16 cellular contexts compared by ENCODE assay signal in the genomic region with DNA sequence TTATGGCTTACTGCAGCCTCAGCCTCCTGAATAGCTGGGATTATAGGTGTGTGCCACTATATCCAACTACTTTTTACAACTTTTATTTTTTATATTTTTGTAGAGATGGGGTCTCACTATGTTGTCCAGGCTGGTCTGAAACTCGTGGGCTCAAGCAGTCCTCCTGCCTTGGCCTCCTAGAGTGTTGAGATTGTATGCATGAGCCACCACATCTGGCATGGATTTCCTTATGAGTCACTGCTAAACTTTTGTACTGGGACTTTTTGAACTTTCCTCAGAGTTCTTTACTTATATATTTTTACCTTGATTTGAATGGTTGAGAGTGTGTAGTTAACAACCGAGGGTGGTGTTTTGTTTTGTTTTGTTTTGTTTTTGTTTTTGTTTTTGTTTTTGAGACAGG. TPM values are rescaled to one million over a fixed set of nuclear protein-coding genes. Genes with fewer than 3 reads are reported as not detected.
DNase-seq lines count a peak whose midpoint lies in the region; ATAC-seq, FAIRE-seq and TF ChIP-seq lines count a peak whose summit lies in the region.
"Had no signal": no experiment of that assay in that cellular context is flagged by ENCODE, and none has a peak within 500 bp of the region (broad histone marks: within the 10 kb centered on the region; RNA-seq: fewer than 3 reads in every experiment).

No MANE protein-coding gene starts in this region.

- H3K4me1 Mint-ChIP-seq in activated CD4-positive, alpha-beta T cell treated with anti-CD3 and anti-CD28 coated beads, Interleukin-2, amount 10 ng/mL, durations not matched to agents 7 days and 5 days = peaks cover 18% of the 10 kb centered on the region
- H3K4me1 Mint-ChIP-seq: WTC11 had no signal

- H3K4me3 Mint-ChIP-seq in activated CD4-positive, alpha-beta T cell treated with anti-CD3 and anti-CD28 coated beads, Interleukin-2, amount 10 ng/mL, durations not matched to agents 7 days and 5 days = no peak overlapping the region
- H3K4me3 Mint-ChIP-seq: WTC11 had no signal

- H3K27me3 Mint-ChIP-seq in activated CD4-positive, alpha-beta T cell treated with anti-CD3 and anti-CD28 coated beads, Interleukin-2, amount 10 ng/mL, durations not matched to agents 7 days and 5 days = no peaks in the 10 kb centered on the region

- CTCF ChIA-PET in activated CD4-positive, alpha-beta T cell treated with anti-CD3 and anti-CD28 coated beads, Interleukin-2, amount 10 ng/mL, durations not matched to agents 7 days and 5 days (lab: Charles Lee) = interaction anchor here (0.8 kb wide), 1 partner anchor 31 kb away, joined by 3 read pairs; no protein-coding TSS in a partner anchor

- no peak for FAIRE-seq in GM12891 (lab: Jason Lieb, UNC)

- ATAC-seq in GM19467 (IDR thresholded peaks at IDR 0.05; ENCODE audit: unreplicated experiment) = no peak
- ATAC-seq: activated naive CD4-positive, alpha-beta T cell treated with anti-CD3 and anti-CD28 coated beads, Interleukin-2, amount 50 U/mL, for 72 hours; psoas muscle; WTC11 had no signal

- peaks cover 45% of the 10 kb centered on the region for H3K36me3 Mint-ChIP-seq in activated CD4-positive, alpha-beta T cell treated with anti-CD3 and anti-CD28 coated beads, Interleukin-2, amount 10 ng/mL, durations not matched to agents 7 days and 5 days (ENCODE audit: low read depth)

- no peak for TF ChIP-seq POLR2A in GM12891 (IDR thresholded peaks at IDR 0.05; ENCODE audit: low read depth, low read length)

- peak overlapping the region; percentile 68 for H3K27ac Mint-ChIP-seq in activated CD4-positive, alpha-beta T cell treated with anti-CD3 and anti-CD28 coated beads, Interleukin-2, amount 10 ng/mL, durations not matched to agents 7 days and 5 days
- H3K27ac Mint-ChIP-seq: activated naive CD4-positive, alpha-beta T cell treated with anti-CD3 and anti-CD28 coated beads, Interleukin-2, amount 50 U/mL, for 72 hours; WTC11 had no signal

- DNase-seq in activated CD4-positive, alpha-beta T cell treated with anti-CD3 and anti-CD28 coated beads, Interleukin-2, amount 10 ng/mL, durations not matched to agents 7 days and 5 days = no peak
- DNase-seq in activated CD4-positive, alpha-beta T cell treated with anti-CD3 and anti-CD28 coated beads, Interleukin-2, amount 50 U/mL, for 4 hours = no peak
- DNase-seq in amniotic epithelial cell (ENCODE audit: low read depth) (peak; percentile 67), fibroblast of peridontal ligament (ENCODE audit: extremely low read depth) (peak; percentile 69), stromal cell of bone marrow (ENCODE audit: low read depth) (peak; percentile 38), NCI-H510A (lab: John Stamatoyannopoulos, UW) (no peak), GM12891 (ENCODE audit: insufficient read length, low spot score) (no peak)
- DNase-seq: 8988T, GF-D8, NCI-H2107, NCI-H82, psoas muscle, SW 1271 had no signal

- POLR2A ChIA-PET in activated CD4-positive, alpha-beta T cell treated with anti-CD3 and anti-CD28 coated beads, Interleukin-2, amount 10 ng/mL, durations not matched to agents 7 days and 5 days (lab: Charles Lee) = no interaction called here

- H3K9me3 Mint-ChIP-seq in activated CD4-positive, alpha-beta T cell treated with anti-CD3 and anti-CD28 coated beads, Interleukin-2, amount 10 ng/mL, durations not matched to agents 7 days and 5 days = peaks cover 9% of the 10 kb centered on the region
- H3K9me3 Mint-ChIP-seq: WTC11 had no signal

TF ChIP-seq in GM12891, 5 proteins besides CTCF, POLR2A, EP300 and RAD21:
- TF ChIP-seq SPI1 (IDR thresholded peaks at IDR 0.05; ENCODE audit: low read depth, low read length) = no peak
- no peak for TF ChIP-seq POU2F2 (IDR thresholded peaks at IDR 0.05; ENCODE audit: low read depth, low read length)
- no peak for TF ChIP-seq PAX5 (IDR thresholded peaks at IDR 0.05; ENCODE audit: insufficient read depth, low read length, severe bottlenecking)
- TF ChIP-seq TAF1 (IDR thresholded peaks at IDR 0.05; ENCODE audit: low read depth, low read length) = no peak
- no peak for TF ChIP-seq POLR2AphosphoS5 (IDR thresholded peaks at IDR 0.05; ENCODE audit: low read depth, low read length)
TF ChIP-seq in GM12891: peak in this region for 0.

RNA-seq across cellular contexts. Expression of a gene that starts 33.4 kb away (rescaled TPM):
- 10 to 100 TPM; 20.3 to 21.6 TPM for total RNA-seq in activated CD4-positive, alpha-beta T cell treated with anti-CD3 and anti-CD28 coated beads, Interleukin-2, amount 10 ng/mL, durations not matched to agents 7 days and 5 days
- polyA plus RNA-seq in GM12891 (2012; ENCODE audit: low read depth, missing spikeins) = 8.9 TPM

Comparison
In these comparisons a context has a peak if more than half of its experiments do, and no peak if none do; other contexts are left out.
1. DNase-seq: peak in amniotic epithelial cell (single experiment), fibroblast of peridontal ligament (single experiment) and stromal cell of bone marrow (single experiment); none in activated CD4-positive, alpha-beta T cell treated with anti-CD3 and anti-CD28 coated beads, Interleukin-2, amount 10 ng/mL, durations not matched to agents 7 days and 5 days (single experiment), activated CD4-positive, alpha-beta T cell treated with anti-CD3 and anti-CD28 coated beads, Interleukin-2, amount 50 U/mL, for 4 hours (0 of 2), NCI-H510A (single experiment) and GM12891 (single experiment).